Comparison of ENCODE assay signal across 2 cellular contexts in genomic region chr2:223117533-223117932, GRCh38.
TF ChIP-seq lines count a peak whose summit lies in the region.

No MANE protein-coding gene starts in this region.

TF ChIP-seq in endothelial cell of umbilical vein, 7 proteins besides CTCF, POLR2A, EP300 and RAD21 (continued from another document):
- TF ChIP-seq, protein P1, sequence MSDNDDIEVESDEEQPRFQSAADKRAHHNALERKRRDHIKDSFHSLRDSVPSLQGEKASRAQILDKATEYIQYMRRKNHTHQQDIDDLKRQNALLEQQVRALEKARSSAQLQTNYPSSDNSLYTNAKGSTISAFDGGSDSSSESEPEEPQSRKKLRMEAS (IDR thresholded peaks at IDR 0.05; ENCODE audit: insufficient read depth, insufficient read length), result no peak

TF ChIP-seq in WTC11, 78 proteins besides CTCF, POLR2A, EP300 and RAD21 (continued from another document):
- TF ChIP-seq ZNF532 (CRISPR knock-in tag; IDR thresholded peaks at IDR 0.05; ENCODE audit: borderline replicate concordance) (no peak), ZNF512 (CRISPR knock-in tag; IDR thresholded peaks at IDR 0.05; ENCODE audit: borderline replicate concordance) (no peak), ZMAT4 (CRISPR knock-in tag; IDR thresholded peaks at IDR 0.05) (no peak), CREM (CRISPR knock-in tag; IDR thresholded peaks at IDR 0.05) (no peak), ZNF396 (CRISPR knock-in tag; IDR thresholded peaks at IDR 0.05; ENCODE audit: borderline replicate concordance) (no peak), ZNF425 (CRISPR knock-in tag; conservative IDR thresholded peaks at IDR 0.05) (no peak)
- TF ChIP-seq, protein P2, sequence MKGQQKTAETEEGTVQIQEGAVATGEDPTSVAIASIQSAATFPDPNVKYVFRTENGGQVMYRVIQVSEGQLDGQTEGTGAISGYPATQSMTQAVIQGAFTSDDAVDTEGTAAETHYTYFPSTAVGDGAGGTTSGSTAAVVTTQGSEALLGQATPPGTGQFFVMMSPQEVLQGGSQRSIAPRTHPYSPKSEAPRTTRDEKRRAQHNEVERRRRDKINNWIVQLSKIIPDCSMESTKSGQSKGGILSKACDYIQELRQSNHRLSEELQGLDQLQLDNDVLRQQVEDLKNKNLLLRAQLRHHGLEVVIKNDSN (CRISPR knock-in tag; IDR thresholded peaks at IDR 0.05), result no peak
